ENCODE assay signal across 8 cellular contexts in the genomic region with DNA sequence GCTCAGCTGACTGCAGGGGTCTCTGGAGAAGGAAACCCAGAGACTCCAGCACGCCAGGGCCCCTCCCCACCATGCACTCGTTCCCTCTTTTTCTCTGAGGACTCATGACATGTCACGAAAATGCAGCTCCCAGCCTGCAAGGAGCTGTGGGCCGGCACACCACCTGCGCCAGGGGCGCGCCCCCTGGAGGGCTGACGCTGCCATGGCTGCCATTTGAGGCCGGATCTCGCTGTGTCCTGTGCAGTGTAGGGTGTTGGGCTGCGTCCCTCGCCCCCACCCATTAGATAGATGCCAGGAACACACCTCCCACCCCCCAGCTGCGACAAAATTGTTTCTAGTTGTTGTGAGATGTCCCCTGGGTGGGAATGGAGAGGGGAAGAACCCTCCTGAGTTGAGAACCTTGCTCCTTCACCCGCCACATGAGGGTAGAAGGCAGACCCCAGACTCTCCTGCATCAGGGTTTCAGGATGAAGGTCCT. TPM values are rescaled to one million over a fixed set of nuclear protein-coding genes. Genes with fewer than 3 reads are reported as not detected.
DNase-seq lines count a peak whose midpoint lies in the region; ATAC-seq and TF ChIP-seq lines count a peak whose summit lies in the region.

No MANE protein-coding gene starts in this region.

- H2BK12ac ChIP-seq in H9 (ENCODE audit: insufficient read length, low read depth, low read length) = no peak overlapping the region

- ATAC-seq in GM19455 (IDR thresholded peaks at IDR 0.05; ENCODE audit: unreplicated experiment) = no peak
- no peak for ATAC-seq in HG03565 (IDR thresholded peaks at IDR 0.05; ENCODE audit: unreplicated experiment)

- TF ChIP-seq CTCF in H9 (conservative IDR thresholded peaks at IDR 0.05) (peak; percentile 94), hepatocyte (IDR thresholded peaks at IDR 0.05; ENCODE audit: poor library complexity) (peak; percentile 83)

- H2AFZ ChIP-seq in H9 (ENCODE audit: low read length) (no peak overlapping the region), hepatocyte (no peak overlapping the region)

- no peak overlapping the region for H2BK20ac ChIP-seq in H9 (ENCODE audit: low read depth, low read length, poor library complexity, severe bottlenecking)

- peaks cover 83% of the 10 kb centered on the region for H3K36me3 ChIP-seq in BLaER1
- no peaks in the 10 kb centered on the region for H3K36me3 ChIP-seq in hepatocyte (replicated peaks; ENCODE audit: insufficient read depth, low read depth)

- H2BK120ac ChIP-seq in H9 (ENCODE audit: low read depth, low read length, poor library complexity, severe bottlenecking) = no peak overlapping the region

- H3K9me2 ChIP-seq in hepatocyte (replicated peaks; ENCODE audit: insufficient read depth) = no peaks in the 10 kb centered on the region

- H3K4me3 ChIP-seq in BLaER1 = no peak overlapping the region
- no peak overlapping the region for H3K4me3 ChIP-seq in hepatocyte

- H3K4me3 Mint-ChIP-seq in H9 = no peak overlapping the region

- peaks cover 74% of the 10 kb centered on the region for H3K4me1 ChIP-seq in BLaER1
- no peaks in the 10 kb centered on the region; the same call in 1 of the 2 replicates for H3K4me1 ChIP-seq in H9 (ENCODE audit: insufficient read depth, low read length)
- H3K4me1 ChIP-seq in hepatocyte (ENCODE audit: insufficient read depth) = peaks cover 21% of the 10 kb centered on the region

- H3K9me3 Mint-ChIP-seq in H9 = no peaks in the 10 kb centered on the region; a peak in 1 of 5 replicates

- WGBS in H9 (ENCODE audit: extremely low coverage, insufficient read length, low lambda C conversion rate) = no CpG with 5 or more reads among the region's 14 CpGs
- 35% methylated on average over 14 of the region's 14 CpGs for WGBS in hepatocyte (ENCODE audit: low lambda C conversion rate, missing lambda C conversion rate)

- H3K27ac ChIP-seq in BLaER1 (no peak overlapping the region), H9 (ENCODE audit: insufficient read length, low read depth, low read length) (no peak overlapping the region), hepatocyte (no peak overlapping the region)

- H3K18ac ChIP-seq in H9 (ENCODE audit: insufficient read length, low read depth, low read length) = no peak overlapping the region

- H3K79me2 ChIP-seq in H9 (ENCODE audit: insufficient read depth, low read length) (no peaks in the 10 kb centered on the region), hepatocyte (no peaks in the 10 kb centered on the region)

- no peak overlapping the region for H3K14ac ChIP-seq in H9 (ENCODE audit: insufficient read depth, low read length)

- no peaks in the 10 kb centered on the region for H3K79me1 ChIP-seq in H9 (ENCODE audit: insufficient read depth, low read depth, low read length, poor library complexity, severe bottlenecking)

- peak overlapping the region; percentile 31; the same call in 1 of the 2 replicates for H3K4me2 ChIP-seq in BLaER1
- no peak overlapping the region for H3K4me2 ChIP-seq in H9 (ENCODE audit: insufficient read depth, insufficient read length, low read length)
- H3K4me2 ChIP-seq in hepatocyte = no peak overlapping the region

- H2BK15ac ChIP-seq in H9 (ENCODE audit: low read depth, low read length) = no peak overlapping the region

- H3K56ac ChIP-seq in H9 (ENCODE audit: insufficient read length, low read depth, low read length) = no peak overlapping the region

- no peaks in the 10 kb centered on the region; the same call in 1 of the 2 replicates for H3K27me3 Mint-ChIP-seq in H9 (ENCODE audit: low read depth)

- DNase-seq in H9 (peak; percentile 91), SKM-1 treated with dmso at 0.1 percent for 144 hours (lab: John Stamatoyannopoulos, UW; ENCODE audit: unreplicated experiment) (peak; percentile 29), hepatocyte (ENCODE audit: low spot score) (peak; percentile 80)
- peak; percentile 51 for DNase-seq in activated naive CD8-positive, alpha-beta T cell treated with anti-CD3 and anti-CD28 coated beads, Interleukin-2, amount 50 U/mL, for 16 hours (ENCODE audit: low read depth, low spot score)
- peak; percentile 51 to 73 (median 62) for DNase-seq in stimulated activated CD4-positive, alpha-beta T cell treated with anti-CD3 and anti-CD28 coated beads, Interleukin-12 subunit alpha, Interleukin-12 subunit beta, amount 100 ng/mL, for 48 hours (ENCODE audit: low read depth in 2 of 3, low spot score in 1 of 3)

- no peak overlapping the region for H2AK5ac ChIP-seq in H9 (ENCODE audit: insufficient read length, low read length)

- H4K5ac ChIP-seq in H9 (ENCODE audit: insufficient read length, low read depth, low read length) = no peak overlapping the region

- no peaks in the 10 kb centered on the region for H3K23me2 ChIP-seq in H9 (ENCODE audit: insufficient read length, low read depth, low read length, poor library complexity, severe bottlenecking)

- H3K4me1 Mint-ChIP-seq in H9 = peaks cover 26 to 41% of the 10 kb centered on the region in 2 experiments

- no peak overlapping the region for H4K91ac ChIP-seq in H9 (ENCODE audit: insufficient read length, low read depth, low read length)

- no peak overlapping the region for H3T11ph ChIP-seq in H9 (ENCODE audit: low read length)

- H3K36me3 Mint-ChIP-seq in H9 (ENCODE audit: insufficient read depth in 1 of 3, low read depth in 3 of 3) = peaks cover 49 to 79% (median 73%) of the 10 kb centered on the region in 3 experiments

- no peak overlapping the region for H2BK5ac ChIP-seq in H9 (ENCODE audit: insufficient read length, low read length)

- no peaks in the 10 kb centered on the region for H3K9me3 ChIP-seq in BLaER1
- H3K9me3 ChIP-seq in H9 (ENCODE audit: control insufficient read depth, low read depth, low read length) = no peaks in the 10 kb centered on the region
- H3K9me3 ChIP-seq in hepatocyte (ENCODE audit: low read depth) = no peaks in the 10 kb centered on the region

- H4K20me1 ChIP-seq in BLaER1 (peaks cover 30% of the 10 kb centered on the region), H9 (ENCODE audit: control insufficient read depth, insufficient read depth, insufficient read length) (no peaks in the 10 kb centered on the region), hepatocyte (ENCODE audit: insufficient read depth, poor library complexity, severe bottlenecking) (no peaks in the 10 kb centered on the region)

- peak overlapping the region in 1 of 3 experiments; percentile 57; a peak in 1 of 7 replicates for H3K27ac Mint-ChIP-seq in H9

- H3K9ac ChIP-seq in BLaER1 (no peak overlapping the region), H9 (ENCODE audit: extremely low read depth, insufficient read length, low read length) (no peak overlapping the region)

- no peaks in the 10 kb centered on the region for H3K27me3 ChIP-seq in BLaER1
- H3K27me3 ChIP-seq in H9 (ENCODE audit: insufficient read depth, low read length) = no peaks in the 10 kb centered on the region
- H3K27me3 ChIP-seq in hepatocyte = no peaks in the 10 kb centered on the region

- H3K4ac ChIP-seq in H9 (ENCODE audit: low read depth, low read length) = no peak overlapping the region

- H3K23ac ChIP-seq in H9 (ENCODE audit: insufficient read length, low read depth, low read length) = no peak overlapping the region

- no peak overlapping the region for H4K8ac ChIP-seq in H9 (replicated peaks; ENCODE audit: insufficient read length, low read depth, low read length)

RNA-seq across cellular contexts. Expression of a gene that starts 8.2 kb away (rescaled TPM):
- total RNA-seq in H9 (2021) = 41.0 and 43.9 TPM in 2 replicates
- total RNA-seq in hepatocyte = 48.3 and 72.5 TPM in 2 replicates
- 160 and 191 TPM in 2 replicates for polyA plus RNA-seq in hepatocyte

RNA-seq across cellular contexts. Expression of a gene that starts 10.3 kb away (rescaled TPM):
- 95.8 and 98.7 TPM in 2 replicates for total RNA-seq in H9 (2021)
- 8.3 and 13.8 TPM in 2 replicates for total RNA-seq in hepatocyte
- 29.9 and 31.9 TPM in 2 replicates for polyA plus RNA-seq in hepatocyte

RNA-seq across cellular contexts. Expression of a gene that starts 10.6 kb away (rescaled TPM):
- total RNA-seq in H9 (2021) (54.7 and 64.1 TPM in 2 replicates), hepatocyte (61.2 and 86.2 TPM in 2 replicates)
- 26.6 and 26.7 TPM in 2 replicates for polyA plus RNA-seq in hepatocyte

RNA-seq across cellular contexts. Expression of a gene that starts 30.4 kb away (rescaled TPM):
- not detected in 2 replicates for total RNA-seq in H9 (2021)
- total RNA-seq in hepatocyte = 0.32 and 0.33 TPM in 2 replicates
- polyA plus RNA-seq in hepatocyte = 0.62 and 0.77 TPM in 2 replicates

RNA-seq across cellular contexts. Expression of a gene that starts 37.5 kb away (rescaled TPM):
- 97.8 and 104 TPM in 2 replicates for total RNA-seq in H9 (2021)
- 12.0 and 14.6 TPM in 2 replicates for total RNA-seq in hepatocyte
- polyA plus RNA-seq in hepatocyte = 12.4 and 18.0 TPM in 2 replicates

Comparison
In these comparisons a context has a peak if more than half of its experiments do, and no peak if none do; other contexts are left out.
1. DNase-seq: peak in every context shown above with its lines; median percentile 91 in H9; 80 in hepatocyte; 62 in stimulated activated CD4-positive, alpha-beta T cell treated with anti-CD3 and anti-CD28 coated beads, Interleukin-12 subunit alpha, Interleukin-12 subunit beta, amount 100 ng/mL, for 48 hours; 51 in activated naive CD8-positive, alpha-beta T cell treated with anti-CD3 and anti-CD28 coated beads, Interleukin-2, amount 50 U/mL, for 16 hours; 29 in SKM-1 treated with dmso at 0.1 percent for 144 hours.